In the genomic region with DNA sequence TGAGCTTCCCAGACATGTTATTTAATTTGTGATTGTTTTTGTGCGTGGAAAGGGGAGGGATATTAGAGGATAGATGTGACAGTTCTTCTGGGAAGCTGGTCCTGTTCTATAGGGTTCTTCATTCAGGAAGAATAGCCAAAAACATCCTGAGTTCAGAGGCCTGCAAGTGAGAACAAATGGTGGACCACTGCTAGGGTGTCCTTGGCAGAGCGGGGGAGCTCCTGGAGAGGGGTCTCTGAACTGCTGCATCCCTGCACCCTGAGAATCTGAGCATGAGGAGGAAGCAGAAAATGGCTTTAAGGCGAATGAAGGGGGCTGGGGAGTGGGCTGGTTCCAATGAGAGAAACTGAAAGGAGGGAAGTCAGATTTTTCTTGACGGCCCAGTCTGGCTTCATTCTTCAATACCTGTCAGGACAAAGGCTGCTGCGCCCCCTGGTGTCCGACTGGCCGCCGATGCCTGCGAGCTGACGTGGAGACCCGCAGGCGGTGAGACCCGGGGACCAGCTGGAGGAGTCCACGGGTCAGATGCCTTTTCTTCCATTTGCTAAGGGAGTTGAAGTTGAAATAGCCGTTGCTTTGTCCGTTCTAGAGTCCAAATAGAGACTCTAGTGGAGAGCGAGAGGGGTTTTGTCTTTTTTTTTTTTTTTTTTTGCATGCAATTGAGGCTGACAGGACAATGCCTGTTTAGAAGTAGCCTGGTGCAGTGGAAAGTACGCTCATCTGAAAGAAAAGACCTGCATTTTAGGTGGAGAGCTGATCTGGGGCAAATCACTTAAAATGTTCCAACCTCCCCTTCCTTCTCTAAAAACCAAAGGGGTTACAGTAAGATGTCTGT, we compare ENCODE assay signal across 1 cellular context.
TF ChIP-seq lines count a peak whose summit lies in the region.

No MANE protein-coding gene starts in this region.

TF ChIP-seq in HCT116, 20 proteins besides CTCF, POLR2A, EP300 and RAD21 (continued from another document):
- TF ChIP-seq, protein P1, sequence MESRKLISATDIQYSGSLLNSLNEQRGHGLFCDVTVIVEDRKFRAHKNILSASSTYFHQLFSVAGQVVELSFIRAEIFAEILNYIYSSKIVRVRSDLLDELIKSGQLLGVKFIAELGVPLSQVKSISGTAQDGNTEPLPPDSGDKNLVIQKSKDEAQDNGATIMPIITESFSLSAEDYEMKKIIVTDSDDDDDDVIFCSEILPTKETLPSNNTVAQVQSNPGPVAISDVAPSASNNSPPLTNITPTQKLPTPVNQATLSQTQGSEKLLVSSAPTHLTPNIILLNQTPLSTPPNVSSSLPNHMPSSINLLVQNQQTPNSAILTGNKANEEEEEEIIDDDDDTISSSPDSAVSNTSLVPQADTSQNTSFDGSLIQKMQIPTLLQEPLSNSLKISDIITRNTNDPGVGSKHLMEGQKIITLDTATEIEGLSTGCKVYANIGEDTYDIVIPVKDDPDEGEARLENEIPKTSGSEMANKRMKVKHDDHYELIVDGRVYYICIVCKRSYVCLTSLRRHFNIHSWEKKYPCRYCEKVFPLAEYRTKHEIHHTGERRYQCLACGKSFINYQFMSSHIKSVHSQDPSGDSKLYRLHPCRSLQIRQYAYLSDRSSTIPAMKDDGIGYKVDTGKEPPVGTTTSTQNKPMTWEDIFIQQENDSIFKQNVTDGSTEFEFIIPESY (IDR thresholded peaks at IDR 0.05; ENCODE audit: extremely low read depth, insufficient replicate concordance, low read length): no peak
- TF ChIP-seq YY1 (IDR thresholded peaks at IDR 0.05; ENCODE audit: extremely low read depth, insufficient replicate concordance, low read depth, low read length) (no peak), EZH2phosphoT487 (IDR thresholded peaks at IDR 0.05; ENCODE audit: borderline replicate concordance) (no peak), TCF7L2 (IDR thresholded peaks at IDR 0.05; ENCODE audit: borderline replicate concordance, extremely low read depth, insufficient read depth, insufficient read length) (no peak), SIN3A (IDR thresholded peaks at IDR 0.05; ENCODE audit: low read depth) (no peak), SP1 (IDR thresholded peaks at IDR 0.05; ENCODE audit: low read depth) (no peak), ZNF274 (IDR thresholded peaks at IDR 0.05; ENCODE audit: low read depth, low read length) (no peak)
